ENCODE assay signal across 12 cellular contexts in the genomic region with DNA sequence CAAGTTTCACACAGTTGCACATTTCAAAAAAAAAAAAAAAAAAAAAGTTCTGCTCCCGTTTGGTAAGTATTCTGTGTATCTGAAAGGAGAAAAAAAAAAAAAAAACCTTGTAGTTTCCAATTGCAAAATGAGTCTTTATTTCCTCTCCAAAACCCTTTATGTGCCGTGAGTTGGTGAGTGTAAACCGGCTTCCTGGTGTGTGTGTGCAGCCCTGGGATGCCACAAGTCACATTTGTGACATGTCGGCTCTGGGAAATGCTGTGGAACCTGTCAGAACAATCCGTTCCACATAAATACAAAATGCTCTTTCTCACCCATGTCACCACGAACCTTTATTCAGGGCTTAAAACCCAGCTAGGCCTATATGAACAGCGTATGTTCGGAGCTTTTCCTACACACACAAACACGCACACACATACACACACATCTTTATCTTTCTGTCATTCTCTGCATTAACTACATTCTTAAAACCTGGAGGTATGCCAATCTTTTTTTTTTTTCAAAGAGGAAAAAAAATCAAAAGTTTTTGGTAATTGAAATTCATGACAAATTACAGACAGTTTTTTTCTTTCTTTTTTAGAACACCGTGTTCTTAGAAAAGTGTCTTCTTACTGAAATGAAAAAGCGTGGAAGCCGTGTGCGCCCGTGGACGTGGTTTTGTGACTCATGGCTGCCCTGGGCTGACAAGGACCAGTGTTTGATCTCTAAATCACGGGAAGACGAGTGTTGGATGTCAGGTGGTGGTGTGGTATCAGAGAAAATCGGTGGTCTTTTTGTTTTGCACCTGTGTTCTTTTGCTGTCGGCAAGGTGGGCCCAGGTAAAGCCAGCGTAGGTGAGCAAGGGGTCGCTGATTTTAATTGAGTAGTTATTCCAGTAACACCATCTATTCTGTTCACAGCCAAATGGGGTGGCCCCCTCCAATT.
DNase-seq lines count a peak whose midpoint lies in the region; ATAC-seq and TF ChIP-seq lines count a peak whose summit lies in the region.
"Had no signal": no experiment of that assay in that cellular context is flagged by ENCODE, and none has a peak within 500 bp of the region (broad histone marks: within the 10 kb centered on the region; RNA-seq: fewer than 3 reads in every experiment).

No MANE protein-coding gene starts in this region.

- H3K4me3 Mint-ChIP-seq in activated T-helper 2 cell treated with anti-CD3 and anti-CD28 coated beads, Interferon-gamma antibody, Interleukin-2, Interleukin-4, amounts not matched to agents 10 μg/mL and 5 μg/mL and 100 μg/mL, durations not matched to agents 14 hours and 24 hours and 36 hours (ENCODE audit: low read depth) = peak overlapping the region; percentile 64
- H3K4me3 Mint-ChIP-seq in stimulated activated naive CD8-positive, alpha-beta T cell treated with anti-CD3 and anti-CD28 coated beads, Interleukin-15, amount 100 ng/mL, for 72 hours = peak overlapping the region; percentile 57 to 60

- H3K36me3 Mint-ChIP-seq in activated T-helper 2 cell treated with anti-CD3 and anti-CD28 coated beads, Interferon-gamma antibody, Interleukin-2, Interleukin-4, amounts not matched to agents 10 μg/mL and 5 μg/mL and 100 μg/mL, durations not matched to agents 14 hours and 24 hours and 36 hours (ENCODE audit: low read depth) = no peaks in the 10 kb centered on the region

- CTCF ChIA-PET in RWPE1 (lab: Yijun Ruan, JAX) = interaction anchor here (0.6 kb wide), 1 partner anchor 178 kb away, joined by 3 read pairs; no protein-coding TSS in a partner anchor

- H3K27me3 Mint-ChIP-seq in activated T-helper 2 cell treated with anti-CD3 and anti-CD28 coated beads, Interferon-gamma antibody, Interleukin-2, Interleukin-4, amounts not matched to agents 10 μg/mL and 5 μg/mL and 100 μg/mL, durations not matched to agents 14 hours and 24 hours and 36 hours (ENCODE audit: low read depth) = no peaks in the 10 kb centered on the region
- H3K27me3 Mint-ChIP-seq in stimulated activated naive CD8-positive, alpha-beta T cell treated with anti-CD3 and anti-CD28 coated beads, Interleukin-15, amount 100 ng/mL, for 72 hours = peaks cover 9% of the 10 kb centered on the region

- intact Hi-C loops in activated T-helper 2 cell treated with anti-CD3 and anti-CD28 coated beads, Interferon-gamma antibody, Interleukin-2, Interleukin-4, amounts not matched to agents 10 μg/mL and 5 μg/mL and 100 μg/mL, durations not matched to agents 14 hours and 24 hours and 36 hours (cut with micrococcal nuclease) = loop anchor here (1.0 to 10.0 kb wide), 10 partner anchors 29 to 1856 kb away; no protein-coding TSS in a partner anchor
- intact Hi-C loops in thyroid gland (cut with DNase I) = no loop called here

- peak; percentile 72 for DNase-seq in activated CD8-positive, alpha-beta memory T cell treated with anti-CD3 and anti-CD28 coated beads for 24 hours
- DNase-seq in activated CD8-positive, alpha-beta memory T cell treated with anti-CD3 and anti-CD28 coated beads, Interleukin-2, amount 50 U/mL, for 4 hours = no peak
- DNase-seq in activated T-helper 2 cell treated with anti-CD3 and anti-CD28 coated beads, Interferon-gamma antibody, Interleukin-2, Interleukin-4, amounts not matched to agents 10 μg/mL and 5 μg/mL and 100 μg/mL, durations not matched to agents 14 hours and 24 hours and 36 hours (ENCODE audit: low spot score) = peak; percentile 56
- DNase-seq in stimulated activated CD4-positive, alpha-beta T cell treated with anti-CD3 and anti-CD28 coated beads, Interleukin-12 subunit alpha, Interleukin-12 subunit beta, amount 100 ng/mL, for 4 hours = peak; percentile 33
- DNase-seq in stimulated activated naive CD8-positive, alpha-beta T cell treated with anti-CD3 and anti-CD28 coated beads, Interleukin-15, amount 100 ng/mL, for 72 hours = peak; percentile 22 to 62
- no peak for DNase-seq in RWPE1 (ENCODE audit: low spot score)
- no peak for DNase-seq in thyroid gland
- DNase-seq: erythroblast, lower lobe of right lung, NCI-H2029 had no signal

- H3K27ac Mint-ChIP-seq in activated T-helper 2 cell treated with anti-CD3 and anti-CD28 coated beads, Interferon-gamma antibody, Interleukin-2, Interleukin-4, amounts not matched to agents 10 μg/mL and 5 μg/mL and 100 μg/mL, durations not matched to agents 14 hours and 24 hours and 36 hours = peak overlapping the region; percentile 92
- H3K27ac Mint-ChIP-seq in stimulated activated naive CD8-positive, alpha-beta T cell treated with anti-CD3 and anti-CD28 coated beads, Interleukin-15, amount 100 ng/mL, for 72 hours = peak overlapping the region; percentile 93 to 95

- no peak overlapping the region for H3K4me3 ChIP-seq in thyroid gland (replicated peaks in 1 of 3)
- H3K4me3 ChIP-seq: cardiac muscle cell, lower lobe of right lung had no signal

- H3K9me3 Mint-ChIP-seq in activated T-helper 2 cell treated with anti-CD3 and anti-CD28 coated beads, Interferon-gamma antibody, Interleukin-2, Interleukin-4, amounts not matched to agents 10 μg/mL and 5 μg/mL and 100 μg/mL, durations not matched to agents 14 hours and 24 hours and 36 hours = no peaks in the 10 kb centered on the region
- H3K9me3 Mint-ChIP-seq in stimulated activated naive CD8-positive, alpha-beta T cell treated with anti-CD3 and anti-CD28 coated beads, Interleukin-15, amount 100 ng/mL, for 72 hours = no peaks in the 10 kb centered on the region

- peaks cover 32% of the 10 kb centered on the region for H3K4me1 Mint-ChIP-seq in activated T-helper 2 cell treated with anti-CD3 and anti-CD28 coated beads, Interferon-gamma antibody, Interleukin-2, Interleukin-4, amounts not matched to agents 10 μg/mL and 5 μg/mL and 100 μg/mL, durations not matched to agents 14 hours and 24 hours and 36 hours (ENCODE audit: low read depth)
- H3K4me1 Mint-ChIP-seq in stimulated activated naive CD8-positive, alpha-beta T cell treated with anti-CD3 and anti-CD28 coated beads, Interleukin-15, amount 100 ng/mL, for 72 hours = peaks cover 9% of the 10 kb centered on the region

- no peak overlapping the region for H3K27ac ChIP-seq in RWPE1
- no peak overlapping the region for H3K27ac ChIP-seq in thyroid gland
- H3K27ac ChIP-seq: cardiac muscle cell, lower lobe of right lung had no signal

- POLR2A ChIA-PET in RWPE1 (lab: Yijun Ruan, JAX; ENCODE audit: low non-redundant PET) = interaction anchor here (0.7 kb wide), 1 partner anchor 1395 kb away, joined by 7 read pairs; no protein-coding TSS in a partner anchor

- H3K36me3 ChIP-seq in thyroid gland = no peaks in the 10 kb centered on the region
- H3K36me3 ChIP-seq: cardiac muscle cell, lower lobe of right lung had no signal

- H3K27me3 ChIP-seq in thyroid gland = peaks cover 12% of the 10 kb centered on the region

- peak; percentile 88 for ATAC-seq in stimulated activated naive CD8-positive, alpha-beta T cell treated with anti-CD3 and anti-CD28 coated beads, Interleukin-15, amount 100 ng/mL, for 72 hours
- no peak for ATAC-seq in GM18907 (IDR thresholded peaks at IDR 0.05; ENCODE audit: unreplicated experiment)
- ATAC-seq: lower lobe of right lung had no signal

- H3K9me3 ChIP-seq in thyroid gland = no peaks in the 10 kb centered on the region
- H3K9me3 ChIP-seq: lower lobe of right lung had no signal

- 74 to 84% methylated on average over 21 of the region's 21 CpGs for WGBS in thyroid gland, 2 donors

- TF ChIP-seq CTCF in RWPE1 (conservative IDR thresholded peaks at IDR 0.05; ENCODE audit: low read depth) (no peak), thyroid gland (IDR thresholded peaks at IDR 0.05) (no peak)

- TF ChIP-seq POLR2A in thyroid gland (IDR thresholded peaks at IDR 0.05) = no peak

- no peaks in the 10 kb centered on the region for H3K4me1 ChIP-seq in thyroid gland

Comparison
In these comparisons a context has a peak if more than half of its experiments do, and no peak if none do; other contexts are left out.
1. DNase-seq: peak in activated CD8-positive, alpha-beta memory T cell treated with anti-CD3 and anti-CD28 coated beads for 24 hours (single experiment), activated T-helper 2 cell treated with anti-CD3 and anti-CD28 coated beads, Interferon-gamma antibody, Interleukin-2, Interleukin-4, amounts not matched to agents 10 μg/mL and 5 μg/mL and 100 μg/mL, durations not matched to agents 14 hours and 24 hours and 36 hours (single experiment), stimulated activated CD4-positive, alpha-beta T cell treated with anti-CD3 and anti-CD28 coated beads, Interleukin-12 subunit alpha, Interleukin-12 subunit beta, amount 100 ng/mL, for 4 hours (single experiment) and stimulated activated naive CD8-positive, alpha-beta T cell treated with anti-CD3 and anti-CD28 coated beads, Interleukin-15, amount 100 ng/mL, for 72 hours (2 of 2); none in activated CD8-positive, alpha-beta memory T cell treated with anti-CD3 and anti-CD28 coated beads, Interleukin-2, amount 50 U/mL, for 4 hours (single experiment), RWPE1 (single experiment) and thyroid gland (0 of 2).